ENCODE assay signal across 9 cellular contexts in genomic region chr19:51368366-51369282, GRCh38. TPM values are rescaled to one million over a fixed set of nuclear protein-coding genes. Genes with fewer than 3 reads are reported as not detected.
A peak's percentile ranks its signal among the peaks of the same experiment; 100 is the strongest.
DNase-seq lines count a peak whose midpoint lies in the region; ATAC-seq and TF ChIP-seq lines count a peak whose summit lies in the region.
"Had no signal": no experiment of that assay in that cellular context is flagged by ENCODE, and none has a peak within 500 bp of the region (broad histone marks: within the 10 kb centered on the region; RNA-seq: fewer than 3 reads in every experiment).

Gene CLDND2, minus strand, starts transcription at chr19:51369003. Its CDS starts 426 bp downstream, at chr19:51368577.

- H3K23ac ChIP-seq in mesenchymal stem cell (ENCODE audit: low read length in 2 of 2), result peak within 1 kb of the TSS in 1 of 2 experiments; percentile 94

- peak within 1 kb of the TSS; percentile 84 to 96 for H3K4ac ChIP-seq in mesenchymal stem cell (ENCODE audit: low read depth in 1 of 2, low read length in 2 of 2)

- H3K27ac ChIP-seq in CD8-positive, alpha-beta T cell (ENCODE audit: low read depth, low read length), result peak within 1 kb of the TSS; percentile 48
- H3K27ac ChIP-seq in breast epithelium, result peak within 1 kb of the TSS; percentile 94
- peak within 1 kb of the TSS; percentile 23 for H3K27ac ChIP-seq in mesenchymal stem cell (ENCODE audit: low read length, poor library complexity, severe bottlenecking)
- peak within 1 kb of the TSS; percentile 67 to 77 for H3K27ac ChIP-seq in uterus

- H4K91ac ChIP-seq in mesenchymal stem cell (ENCODE audit: low read length), result peak within 1 kb of the TSS; percentile 95

- no peaks in the 10 kb centered on the region for H3K36me3 ChIP-seq in CD8-positive, alpha-beta T cell (ENCODE audit: insufficient read depth, low read length)
- H3K36me3 ChIP-seq in NT2/D1 (ENCODE audit: insufficient read depth, insufficient read length, low read length) (no peaks in the 10 kb centered on the region), breast epithelium (no peaks in the 10 kb centered on the region), mesenchymal stem cell (ENCODE audit: control insufficient read depth in 1 of 2, insufficient read depth in 2 of 2, low read depth in 1 of 2, low read length in 2 of 2) (no peaks in the 10 kb centered on the region), uterus (no peaks in the 10 kb centered on the region)

- H3K27me3 ChIP-seq in CD8-positive, alpha-beta T cell (ENCODE audit: insufficient read depth, low read length), result no peaks in the 10 kb centered on the region
- H3K27me3 ChIP-seq in NT2/D1 (ENCODE audit: insufficient read depth, insufficient read length) (no peaks in the 10 kb centered on the region), breast epithelium (no peaks in the 10 kb centered on the region), mesenchymal stem cell (ENCODE audit: control insufficient read depth in 1 of 2, insufficient read depth in 1 of 2, low read length in 2 of 2) (peaks cover 4 to 20% of the 10 kb centered on the region in 2 experiments), uterus (no peaks in the 10 kb centered on the region)

- H3K27me3 Mint-ChIP-seq in CD8-positive, alpha-beta T cell (ENCODE audit: low read depth), result no peaks in the 10 kb centered on the region

- TF ChIP-seq POLR2A in breast epithelium (IDR thresholded peaks at IDR 0.05), result no peak
- TF ChIP-seq POLR2A in uterus (IDR thresholded peaks at IDR 0.05), result no peak

- H3K4me3 Mint-ChIP-seq in CD8-positive, alpha-beta T cell, result peak within 1 kb of the TSS; percentile 98

- H3K36me3 Mint-ChIP-seq in CD8-positive, alpha-beta T cell, result peaks cover 11% of the 10 kb centered on the region

- H3K4me2 ChIP-seq in mesenchymal stem cell (ENCODE audit: low read length, poor library complexity, severe bottlenecking), result peak within 1 kb of the TSS; percentile 84

- H2BK120ac ChIP-seq in mesenchymal stem cell (ENCODE audit: low read depth, low read length), result peak within 1 kb of the TSS; percentile 78

- peak within 1 kb of the TSS; percentile 87 for H2BK15ac ChIP-seq in mesenchymal stem cell (ENCODE audit: low read depth, poor library complexity, severe bottlenecking)

- H3K4me1 ChIP-seq in CD8-positive, alpha-beta T cell (ENCODE audit: insufficient read depth, low read length), result peaks cover 66% of the 10 kb centered on the region
- H3K4me1 ChIP-seq in NT2/D1 (ENCODE audit: insufficient read depth, insufficient read length) (peaks cover 4% of the 10 kb centered on the region), breast epithelium (no peaks in the 10 kb centered on the region), mesenchymal stem cell (ENCODE audit: control insufficient read depth, insufficient read depth, low read depth, low read length) (peaks cover 23% of the 10 kb centered on the region), uterus (no peaks in the 10 kb centered on the region)

- H2AFZ ChIP-seq in mesenchymal stem cell (ENCODE audit: low read depth, low read length), result peak within 1 kb of the TSS; percentile 97

- H3K79me1 ChIP-seq in mesenchymal stem cell (replicated peaks; ENCODE audit: low read length, poor library complexity, severe bottlenecking), result peaks cover 19% of the 10 kb centered on the region

- peak within 1 kb of the TSS in 1 of 2 experiments; percentile 99 for H3K14ac ChIP-seq in mesenchymal stem cell (ENCODE audit: low read length in 2 of 2)

- TF ChIP-seq CTCF in CD8-positive, alpha-beta T cell (IDR thresholded peaks at IDR 0.05), result no peak
- TF ChIP-seq CTCF in breast epithelium (IDR thresholded peaks at IDR 0.05), result no peak
- no peak for TF ChIP-seq CTCF in uterus (IDR thresholded peaks at IDR 0.05)

- CTCF ChIA-PET in CD8-positive, alpha-beta T cell (lab: Charles Lee), result interaction anchor here (1.1 to 1.7 kb wide), 3 partner anchors 28 to 53 kb away, joined by 3 to 6 read pairs (median 4); no protein-coding TSS in a partner anchor

- 62% methylated on average over 19 of the region's 23 CpGs for WGBS in mesenchymal stem cell

- peak within 1 kb of the TSS; percentile 59 to 88 for H2BK12ac ChIP-seq in mesenchymal stem cell (ENCODE audit: low read length in 2 of 2)

- ATAC-seq in CD8-positive, alpha-beta T cell, result no peak

- DNase-seq in CD8-positive, alpha-beta T cell, result peak in 4 of 7 experiments; percentile 35 to 60 (median 51)
- DNase-seq in NT2/D1 (ENCODE audit: low read depth, low spot score) (no peak), breast epithelium (ENCODE audit: low spot score in 2 of 2) (no peak), mesenchymal stem cell (no peak), uterus (no peak), NCI-H2081 treated with DMSO at 0.1 percent for 48 hours (lab: John Stamatoyannopoulos, UW) (no peak), NCI-H1048 (lab: John Stamatoyannopoulos, UW) (no peak), putamen (ENCODE audit: low spot score) (no peak)

- H3K4me3 ChIP-seq in CD8-positive, alpha-beta T cell (ENCODE audit: low read depth, low read length), result peak within 1 kb of the TSS; percentile 74
- peak within 1 kb of the TSS; percentile 65 for H3K4me3 ChIP-seq in NT2/D1 (ENCODE audit: insufficient read length, low read depth)
- peak within 1 kb of the TSS; percentile 58 to 84 (median 82) for H3K4me3 ChIP-seq in breast epithelium
- H3K4me3 ChIP-seq in mesenchymal stem cell (ENCODE audit: insufficient read depth in 1 of 2, low read depth in 1 of 2, low read length in 2 of 2), result peak within 1 kb of the TSS; percentile 85 to 90
- peak within 1 kb of the TSS; percentile 77 to 81 for H3K4me3 ChIP-seq in uterus

- H3K9ac ChIP-seq in NT2/D1 (ENCODE audit: insufficient read length, low read depth) (peak within 1 kb of the TSS; percentile 90), mesenchymal stem cell (ENCODE audit: low read length) (peak within 1 kb of the TSS; percentile 94)

- peak within 1 kb of the TSS; percentile 74 to 100 for H3K18ac ChIP-seq in mesenchymal stem cell (ENCODE audit: low read depth in 1 of 2, low read length in 2 of 2)

- no peaks in the 10 kb centered on the region for H3K9me3 ChIP-seq in CD8-positive, alpha-beta T cell (ENCODE audit: low read length)
- H3K9me3 ChIP-seq in NT2/D1 (ENCODE audit: insufficient read depth, low read length) (no peaks in the 10 kb centered on the region), breast epithelium (no peaks in the 10 kb centered on the region), mesenchymal stem cell (ENCODE audit: control insufficient read depth, low read length) (no peaks in the 10 kb centered on the region), uterus (no peaks in the 10 kb centered on the region)

- POLR2A ChIA-PET in CD8-positive, alpha-beta T cell (lab: Charles Lee), result interaction anchor here (0.9 to 1.5 kb wide), 3 partner anchors 7 to 28 kb away, joined by 3 to 5 read pairs (median 4); no protein-coding TSS in a partner anchor

- H2AK5ac ChIP-seq in mesenchymal stem cell (ENCODE audit: low read length, severe bottlenecking), result peak within 1 kb of the TSS; percentile 71

- intact Hi-C loops in CD8-positive, alpha-beta T cell (cut with DNase I, micrococcal nuclease), result loop anchor here (5.0 to 10.0 kb wide), 4 partner anchors 336 to 854 kb away; partner anchors contain the start of genes ASPDH (in 1 of the 2), CLEC11A (in 1 of the 2), JOSD2 (in 1 of the 2) and PPP2R1A (in 1 of the 2)
- intact Hi-C loops in breast epithelium (cut with DNase I; ENCODE audit: low total_unique reads) (no loop called here), uterus (cut with DNase I; ENCODE audit: low total_unique reads) (no loop called here)

- peak within 1 kb of the TSS; percentile 96 for H3K27ac Mint-ChIP-seq in CD8-positive, alpha-beta T cell

- no peaks in the 10 kb centered on the region for H3K9me3 Mint-ChIP-seq in CD8-positive, alpha-beta T cell

- H3K4me1 Mint-ChIP-seq in CD8-positive, alpha-beta T cell (ENCODE audit: low read depth), result peaks cover 74% of the 10 kb centered on the region

- peak within 1 kb of the TSS; percentile 45 for H2BK5ac ChIP-seq in mesenchymal stem cell (ENCODE audit: low read depth, low read length, poor library complexity, severe bottlenecking)

- H4K8ac ChIP-seq in mesenchymal stem cell (ENCODE audit: low read length), result peak within 1 kb of the TSS; percentile 93

RNA-seq across cellular contexts. Expression of gene CLDND2, which starts in this region (rescaled TPM):
- 1 to 10 TPM; 1.3 to 2.3 TPM for total RNA-seq in CD8-positive, alpha-beta T cell
- not detected for total RNA-seq in breast epithelium
- 2.7 TPM for polyA plus RNA-seq in mesenchymal stem cell (2013, experiment 1 of 2)
- polyA plus RNA-seq in mesenchymal stem cell (2013, experiment 2 of 2), result 2.5 TPM
- total RNA-seq in uterus, result 1 to 10 TPM in 1 of 4 donors, not detected in 3; 1.2 TPM
- total RNA-seq: HT1080 had no signal

Comparison
In these comparisons a context has a peak if more than half of its experiments do, and no peak if none do; other contexts are left out.
1. DNase-seq: peak in CD8-positive, alpha-beta T cell (4 of 7); none in NT2/D1 (single experiment), breast epithelium (0 of 2), mesenchymal stem cell (single experiment), uterus (0 of 2), NCI-H2081 treated with DMSO at 0.1 percent for 48 hours (single experiment), NCI-H1048 (single experiment) and putamen (single experiment).
2. H3K27ac ChIP-seq: peak in every context shown above with its lines; median percentile 94 in breast epithelium; 72 in uterus; 48 in CD8-positive, alpha-beta T cell; 23 in mesenchymal stem cell.
3. intact Hi-C loops: an anchor here in CD8-positive, alpha-beta T cell (5.0 to 10.0 kb wide); none called in breast epithelium and uterus.
4. Peak in every context shown above with its lines, with median percentiles within 50 percentile points of each other: H3K4me3 ChIP-seq.